18 cellular contexts compared by ENCODE assay signal in genomic region chr3:63946753-63947152, GRCh38. TPM values are rescaled to one million over a fixed set of nuclear protein-coding genes. Genes with fewer than 3 reads are reported as not detected.
"Had no signal": no experiment of that assay in that cellular context is flagged by ENCODE, and none has a peak within 500 bp of the region (broad histone marks: within the 10 kb centered on the region; RNA-seq: fewer than 3 reads in every experiment).

No MANE protein-coding gene starts in this region.

- H3K4me3 Mint-ChIP-seq: activated B cell treated with CpG ODN at 0.5 μM for 24 hours; activated CD4-positive, alpha-beta T cell treated with anti-CD3 and anti-CD28 coated beads, Interleukin-2, amount 10 ng/mL, durations not matched to agents 24 days and 14 days; memory B cell had no signal

- DNase-seq: activated B cell treated with CpG ODN at 0.5 μM for 24 hours; activated CD4-positive, alpha-beta T cell treated with anti-CD3 and anti-CD28 coated beads, Interleukin-2, amount 10 ng/mL, durations not matched to agents 24 days and 14 days; activated gamma-delta T cell treated with Interleukin-2 at 50 U/mL for 16 hours; activated T-cell treated with anti-CD3 and anti-CD28 coated beads, Interleukin-2, amount 50 U/mL, for 48 hours; colonic mucosa; kidney; left ventricle myocardium inferior; stimulated activated CD4-positive, alpha-beta T cell treated with anti-CD3 and anti-CD28 coated beads, Interleukin-1b, Interleukin-23, amount 100 ng/mL, for 48 hours; T-helper 2 cell; upper lobe of right lung had no signal

- H3K9me3 Mint-ChIP-seq: activated B cell treated with CpG ODN at 0.5 μM for 24 hours; activated CD4-positive, alpha-beta T cell treated with anti-CD3 and anti-CD28 coated beads, Interleukin-2, amount 10 ng/mL, durations not matched to agents 24 days and 14 days; memory B cell had no signal

- ATAC-seq: SK-N-SH treated with all-trans-retinoic acid at 6 μM for 48 hours, upper lobe of right lung had no signal

- H3K27me3 Mint-ChIP-seq: activated B cell treated with CpG ODN at 0.5 μM for 24 hours; activated CD4-positive, alpha-beta T cell treated with anti-CD3 and anti-CD28 coated beads, Interleukin-2, amount 10 ng/mL, durations not matched to agents 24 days and 14 days; memory B cell had no signal

- H3K27ac Mint-ChIP-seq: activated B cell treated with CpG ODN at 0.5 μM for 24 hours; activated CD4-positive, alpha-beta T cell treated with anti-CD3 and anti-CD28 coated beads, Interleukin-2, amount 10 ng/mL, durations not matched to agents 24 days and 14 days; memory B cell had no signal

RNA-seq across cellular contexts. Expression of gene SCAANT1, which starts 34.6 kb away (rescaled TPM):
- total RNA-seq: activated B cell treated with CpG ODN at 0.5 μM for 24 hours; activated CD4-positive, alpha-beta T cell treated with anti-CD3 and anti-CD28 coated beads, Interleukin-2, amount 10 ng/mL, durations not matched to agents 24 days and 14 days; cardiac septum; colonic mucosa; esophagus muscularis mucosa; hepatocyte; kidney; left ventricle myocardium inferior; thoracic aorta; upper lobe of right lung had no signal
- polyA plus RNA-seq: adipose tissue, neural cell had no signal
